Comparison of ENCODE assay signal across 1 cellular context in genomic region chr12:119229837-119230236, GRCh38.
A peak's percentile ranks its signal among the peaks of the same experiment; 100 is the strongest.
TF ChIP-seq lines count a peak whose summit lies in the region.

No MANE protein-coding gene starts in this region.

TF ChIP-seq in GM23338, 12 proteins besides CTCF, POLR2A, EP300 and RAD21 (continued from another document):
- TF ChIP-seq REST (IDR thresholded peaks at IDR 0.05; ENCODE audit: unreplicated experiment) (no peak), ZNF331 (CRISPR knock-in tag; IDR thresholded peaks at IDR 0.05; ENCODE audit: low read depth) (no peak), EZH2 (IDR thresholded peaks at IDR 0.05; ENCODE audit: low read depth, unreplicated experiment) (no peak), ZNF462 (CRISPR knock-in tag; IDR thresholded peaks at IDR 0.05) (no peak), NANOG (IDR thresholded peaks at IDR 0.05; ENCODE audit: borderline replicate concordance) (no peak), CREB1 (CRISPR knock-in tag; IDR thresholded peaks at IDR 0.05; ENCODE audit: low read depth) (peak; percentile 66), ETS1 (IDR thresholded peaks at IDR 0.05) (peak; percentile 84), STAT1 (IDR thresholded peaks at IDR 0.05; ENCODE audit: unreplicated experiment) (no peak), JUNB (IDR thresholded peaks at IDR 0.05; ENCODE audit: unreplicated experiment) (no peak), EZH2phosphoT487 (IDR thresholded peaks at IDR 0.05; ENCODE audit: unreplicated experiment) (no peak), POLR2AphosphoS5 (IDR thresholded peaks at IDR 0.05; ENCODE audit: low read depth) (peak; percentile 34; the same call in 1 of the 2 replicates)
